In genomic region chrX:134460861-134461218, GRCh38 we compare ENCODE assay signal across 8 cellular contexts. TPM values are rescaled to one million over a fixed set of nuclear protein-coding genes. Genes with fewer than 3 reads are reported as not detected.
DNase-seq lines count a peak whose midpoint lies in the region; TF ChIP-seq lines count a peak whose summit lies in the region.

No MANE protein-coding gene starts in this region.

- no peaks in the 10 kb centered on the region for H3K9me3 Mint-ChIP-seq in activated CD4-positive, alpha-beta T cell treated with anti-CD3 and anti-CD28 coated beads, Interleukin-2, amount 10 ng/mL, durations not matched to agents 7 days and 5 days
- no peaks in the 10 kb centered on the region for H3K9me3 Mint-ChIP-seq in MCF 10A (ENCODE audit: unreplicated experiment)

- peak overlapping the region; percentile 90 for H3K4me3 Mint-ChIP-seq in activated CD4-positive, alpha-beta T cell treated with anti-CD3 and anti-CD28 coated beads, Interleukin-2, amount 10 ng/mL, durations not matched to agents 7 days and 5 days
- H3K4me3 Mint-ChIP-seq in MCF 10A (ENCODE audit: unreplicated experiment), result peak overlapping the region; percentile 79

- H3F3A ChIP-seq in Loucy (ENCODE audit: low read depth), result no peaks in the 10 kb centered on the region

- peaks cover 16% of the 10 kb centered on the region for H3K4me1 ChIP-seq in Loucy (ENCODE audit: insufficient read depth, low read length, poor library complexity, severe bottlenecking)
- no peaks in the 10 kb centered on the region for H3K4me1 ChIP-seq in mesendoderm (ENCODE audit: control insufficient read depth, low read depth, low read length)

- no peak overlapping the region for H3K23ac ChIP-seq in mesendoderm (ENCODE audit: low read length)

- no peak overlapping the region for H3K18ac ChIP-seq in mesendoderm (ENCODE audit: low read length)

- H3K79me2 ChIP-seq in Loucy (ENCODE audit: insufficient read depth, low read length) (peaks cover 54% of the 10 kb centered on the region), mesendoderm (ENCODE audit: control insufficient read depth, insufficient read depth, low read length) (peaks cover 13% of the 10 kb centered on the region)

- no peak overlapping the region for H4K5ac ChIP-seq in mesendoderm (ENCODE audit: low read length)

- peaks cover 35% of the 10 kb centered on the region for H3K4me1 Mint-ChIP-seq in activated CD4-positive, alpha-beta T cell treated with anti-CD3 and anti-CD28 coated beads, Interleukin-2, amount 10 ng/mL, durations not matched to agents 7 days and 5 days
- no peaks in the 10 kb centered on the region for H3K4me1 Mint-ChIP-seq in MCF 10A (ENCODE audit: insufficient read depth, unreplicated experiment)

- TF ChIP-seq CTCF in Loucy (conservative IDR thresholded peaks at IDR 0.05; ENCODE audit: low read length), result no peak
- no peak for TF ChIP-seq CTCF in MCF 10A (IDR thresholded peaks at IDR 0.05; ENCODE audit: unreplicated experiment)

- no peak for DNase-seq in activated CD4-positive, alpha-beta T cell treated with anti-CD3 and anti-CD28 coated beads, Interleukin-2, amount 10 ng/mL, durations not matched to agents 7 days and 5 days
- no peak for DNase-seq in activated CD4-positive, alpha-beta T cell treated with anti-CD3 and anti-CD28 coated beads, Interleukin-2, amount 50 U/mL, for 1 hour
- DNase-seq in MCF 10A (ENCODE audit: unreplicated experiment) (peak; percentile 23), mesendoderm (peak; percentile 45), NCI-H2107 (lab: John Stamatoyannopoulos, UW) (no peak)
- no peak for DNase-seq in stimulated activated CD8-positive, alpha-beta memory T cell treated with anti-CD3 and anti-CD28 coated beads, Interleukin-4, amount 100 ng/mL, for 48 hours
- DNase-seq in activated CD4-positive, CD25-positive, alpha-beta regulatory T cell treated with anti-CD3 and anti-CD28 coated beads, Interleukin-2, amount 50 U/mL, for 72 hours, result no peak

- 0 out of 2 replicates have a peak overlapping the region, but pooled peaks have one; percentile 49 for H2AFZ ChIP-seq in Loucy (ENCODE audit: low read length)

- POLR2A ChIA-PET in activated CD4-positive, alpha-beta T cell treated with anti-CD3 and anti-CD28 coated beads, Interleukin-2, amount 10 ng/mL, durations not matched to agents 7 days and 5 days (lab: Charles Lee), result interaction anchor here (0.8 kb wide), 1 partner anchor 23 kb away, joined by 3 read pairs; no protein-coding TSS in a partner anchor
- POLR2A ChIA-PET in MCF 10A (lab: Yijun Ruan, JAX), result interaction anchor here (0.5 to 1.5 kb wide), 4 partner anchors 16 to 969 kb away, joined by 3 to 7 read pairs (median 4); no protein-coding TSS in a partner anchor

- H4K20me1 ChIP-seq in Loucy (ENCODE audit: insufficient read depth, low read length, poor library complexity, severe bottlenecking), result peaks cover 25% of the 10 kb centered on the region

- H3K9me2 ChIP-seq in Loucy (replicated peaks; ENCODE audit: low read depth, low read length), result no peaks in the 10 kb centered on the region

- no peaks in the 10 kb centered on the region for H3K9me3 ChIP-seq in Loucy (ENCODE audit: insufficient read depth, low read depth, low read length)

- H3K36me3 ChIP-seq in Loucy (ENCODE audit: insufficient read depth, low read length) (no peaks in the 10 kb centered on the region), mesendoderm (ENCODE audit: control insufficient read depth, insufficient read depth, low read length) (no peaks in the 10 kb centered on the region)

- H4K8ac ChIP-seq in mesendoderm (ENCODE audit: low read depth, low read length), result no peak overlapping the region

- no peak overlapping the region for H2BK15ac ChIP-seq in mesendoderm (replicated peaks; ENCODE audit: low read depth)

- H2BK120ac ChIP-seq in mesendoderm (ENCODE audit: low read depth, low read length), result no peak overlapping the region

- H3K4me3 ChIP-seq in Loucy (ENCODE audit: low read length, poor library complexity, severe bottlenecking) (peak overlapping the region; percentile 87), mesendoderm (ENCODE audit: low read length) (peak overlapping the region; percentile 55)

- no peaks in the 10 kb centered on the region for H3K27me3 Mint-ChIP-seq in activated CD4-positive, alpha-beta T cell treated with anti-CD3 and anti-CD28 coated beads, Interleukin-2, amount 10 ng/mL, durations not matched to agents 7 days and 5 days
- H3K27me3 Mint-ChIP-seq in MCF 10A (ENCODE audit: insufficient read depth, unreplicated experiment), result peaks cover 15% of the 10 kb centered on the region

- H2AK5ac ChIP-seq in mesendoderm (ENCODE audit: low read length), result no peak overlapping the region

- CTCF ChIA-PET in activated CD4-positive, alpha-beta T cell treated with anti-CD3 and anti-CD28 coated beads, Interleukin-2, amount 10 ng/mL, durations not matched to agents 7 days and 5 days (lab: Charles Lee), result no interaction called here
- CTCF ChIA-PET in MCF 10A (lab: Yijun Ruan, JAX), result interaction anchor here (0.6 kb wide), 1 partner anchor 304 kb away, joined by 3 read pairs; no protein-coding TSS in a partner anchor

- H3K27ac Mint-ChIP-seq in activated CD4-positive, alpha-beta T cell treated with anti-CD3 and anti-CD28 coated beads, Interleukin-2, amount 10 ng/mL, durations not matched to agents 7 days and 5 days, result peak overlapping the region; percentile 94
- H3K27ac Mint-ChIP-seq in MCF 10A (ENCODE audit: low read depth, unreplicated experiment), result no peak overlapping the region

- H3K79me1 ChIP-seq in mesendoderm (ENCODE audit: low read length), result no peaks in the 10 kb centered on the region

- H3K27me3 ChIP-seq in Loucy (ENCODE audit: insufficient read depth, low read length, poor library complexity, severe bottlenecking) (no peaks in the 10 kb centered on the region), mesendoderm (ENCODE audit: insufficient read depth, low read length, poor library complexity) (no peaks in the 10 kb centered on the region)

- no peaks in the 10 kb centered on the region for H3K36me3 Mint-ChIP-seq in activated CD4-positive, alpha-beta T cell treated with anti-CD3 and anti-CD28 coated beads, Interleukin-2, amount 10 ng/mL, durations not matched to agents 7 days and 5 days (ENCODE audit: low read depth)
- H3K36me3 Mint-ChIP-seq in MCF 10A (ENCODE audit: insufficient read depth, unreplicated experiment), result peaks cover 6% of the 10 kb centered on the region

- no peak overlapping the region for H3K4ac ChIP-seq in mesendoderm (ENCODE audit: low read depth, low read length)

- peak overlapping the region; percentile 79 for H3K56ac ChIP-seq in mesendoderm (ENCODE audit: low read length)

- H3K9ac ChIP-seq in Loucy (ENCODE audit: low read depth, low read length, poor library complexity, severe bottlenecking) (peak overlapping the region; percentile 68), mesendoderm (ENCODE audit: low read length) (peak overlapping the region; percentile 75)

- H2BK5ac ChIP-seq in mesendoderm (ENCODE audit: low read length), result no peak overlapping the region

- intact Hi-C loops in MCF 10A (cut with micrococcal nuclease), result loop anchor here (5.0 kb wide), 1 partner anchor 34 kb away; no protein-coding TSS in a partner anchor

- no peak overlapping the region for H3K27ac ChIP-seq in mesendoderm (ENCODE audit: low read depth, low read length)

- no CpG with 5 or more reads among the region's 9 CpGs for WGBS in mesendoderm (ENCODE audit: extremely low coverage, insufficient coverage, low lambda C conversion rate)

- BruUV-seq in MCF 10A (replicated peaks; lab: Mats Ljungman, UMichigan), result TSS peak; percentile 46

- peak overlapping the region; percentile 86 for H3K4me2 ChIP-seq in Loucy (ENCODE audit: low read depth, low read length, poor library complexity, severe bottlenecking)
- H3K4me2 ChIP-seq in mesendoderm (ENCODE audit: low read length), result peak overlapping the region; percentile 53

RNA-seq across cellular contexts. Expression of gene HPRT1, which starts 0.9 kb away (rescaled TPM):
- 10 to 100 TPM; 77.4 to 77.8 TPM for total RNA-seq in activated CD4-positive, alpha-beta T cell treated with anti-CD3 and anti-CD28 coated beads, Interleukin-2, amount 10 ng/mL, durations not matched to agents 7 days and 5 days
- 48.4 and 49.1 TPM in 2 replicates for total RNA-seq in MCF 10A (2022)
- polyA plus RNA-seq in mesendoderm (2013, experiment 1 of 2), result 46.7 TPM
- 50.6 TPM for polyA plus RNA-seq in mesendoderm (2013, experiment 2 of 2)

Comparison
In these comparisons a context has a peak if more than half of its experiments do, and no peak if none do; other contexts are left out.
1. DNase-seq: peak in MCF 10A (single experiment) and mesendoderm (single experiment); none in activated CD4-positive, alpha-beta T cell treated with anti-CD3 and anti-CD28 coated beads, Interleukin-2, amount 10 ng/mL, durations not matched to agents 7 days and 5 days (single experiment), activated CD4-positive, alpha-beta T cell treated with anti-CD3 and anti-CD28 coated beads, Interleukin-2, amount 50 U/mL, for 1 hour (single experiment), stimulated activated CD8-positive, alpha-beta memory T cell treated with anti-CD3 and anti-CD28 coated beads, Interleukin-4, amount 100 ng/mL, for 48 hours (single experiment), activated CD4-positive, CD25-positive, alpha-beta regulatory T cell treated with anti-CD3 and anti-CD28 coated beads, Interleukin-2, amount 50 U/mL, for 72 hours (single experiment) and NCI-H2107 (single experiment).